Comparison of ENCODE assay signal across 8 cellular contexts in genomic region chr1:155946633-155947219, GRCh38. TPM values are rescaled to one million over a fixed set of nuclear protein-coding genes. Genes with fewer than 3 reads are reported as not detected.
DNase-seq lines count a peak whose midpoint lies in the region; ATAC-seq and TF ChIP-seq lines count a peak whose summit lies in the region.

No MANE protein-coding gene starts in this region.

- peaks cover 50% of the 10 kb centered on the region for H3F3A ChIP-seq in SK-N-SH (replicated peaks; ENCODE audit: insufficient read depth)

- no peaks in the 10 kb centered on the region for H3K27me3 Mint-ChIP-seq in activated T-cell treated with anti-CD3 and anti-CD28 coated beads, Interleukin-2, amount 50 U/mL, for 72 hours (ENCODE audit: low read depth)

- no peak overlapping the region for H3K4me2 ChIP-seq in SK-N-SH

- DNase-seq in activated T-cell treated with anti-CD3 and anti-CD28 coated beads, Interleukin-2, amount 50 U/mL, for 72 hours = no peak
- DNase-seq in activated T-cell treated with anti-CD3 and anti-CD28 coated beads for 4 hours (no peak), ascending aorta (ENCODE audit: low spot score in 2 of 2) (no peak), stomach (no peak), NCI-H748 treated with DMSO at 0.1 percent for 48 hours (lab: John Stamatoyannopoulos, UW) (no peak), COLO829 (ENCODE audit: low spot score) (no peak), SK-N-SH (no peak)

- H3K9ac ChIP-seq in SK-N-SH = no peak overlapping the region

- CTCF ChIA-PET in SK-N-SH (lab: Yijun Ruan, JAX) = interaction anchor here (1.0 to 2.6 kb wide), 3 partner anchors 14 to 43 kb away, joined by 3 to 10 read pairs (median 4); no protein-coding TSS in a partner anchor

- H3K4me1 ChIP-seq in ascending aorta (peaks cover 1 to 4% of the 10 kb centered on the region in 2 donors), stomach (peaks cover 16 to 58% (median 42%) of the 10 kb centered on the region in 4 donors), SK-N-SH (ENCODE audit: control insufficient read depth in 1 of 2, insufficient read depth in 2 of 2, low read depth in 1 of 2, low read length in 1 of 2) (peaks cover 0 to under 1% of the 10 kb centered on the region in 2 experiments; a peak in 1 of 4 replicates)

- 70 to 81% (median 76%) methylated on average over 8 of the region's 8 CpGs for WGBS in stomach, 5 donors
- WGBS in SK-N-SH (ENCODE audit: low lambda C conversion rate) = 95% methylated on average over 8 of the region's 8 CpGs

- TF ChIP-seq EP300 in stomach (IDR thresholded peaks at IDR 0.05) (no peak), SK-N-SH (IDR thresholded peaks at IDR 0.05; ENCODE audit: borderline replicate concordance in 1 of 2, low read depth in 1 of 2, low read length in 1 of 2) (no peak)

- H3K9me3 ChIP-seq in ascending aorta (no peaks in the 10 kb centered on the region), stomach (no peaks in the 10 kb centered on the region), SK-N-SH (no peaks in the 10 kb centered on the region)

- peaks cover 4 to 20% of the 10 kb centered on the region in 2 donors for H3K36me3 Mint-ChIP-seq in activated T-cell treated with anti-CD3 and anti-CD28 coated beads, Interleukin-2, amount 50 U/mL, for 72 hours (ENCODE audit: insufficient read depth in 2 of 2)

- no peaks in the 10 kb centered on the region for H4K20me1 ChIP-seq in SK-N-SH (ENCODE audit: insufficient read depth)

- peak; percentile 40 to 46 for ATAC-seq in activated T-cell treated with anti-CD3 and anti-CD28 coated beads, Interleukin-2, amount 50 U/mL, for 72 hours (replicated peaks in 1 of 2)
- ATAC-seq in HG03342 (IDR thresholded peaks at IDR 0.05; ENCODE audit: unreplicated experiment) = peak; percentile 6

- H3K4me1 Mint-ChIP-seq in activated T-cell treated with anti-CD3 and anti-CD28 coated beads, Interleukin-2, amount 50 U/mL, for 72 hours (ENCODE audit: low read depth) = peaks cover 57% of the 10 kb centered on the region

- no peak overlapping the region for H3K4me3 ChIP-seq in ascending aorta
- no peak overlapping the region for H3K4me3 ChIP-seq in stomach
- no peak overlapping the region for H3K4me3 ChIP-seq in SK-N-SH (ENCODE audit: low read depth in 2 of 2, low read length in 1 of 2)

- intact Hi-C loops in ascending aorta (cut with DNase I) = no loop called here
- intact Hi-C loops in stomach (cut with DNase I; ENCODE audit: low total_unique reads) = no loop called here

- H3K9me2 ChIP-seq in SK-N-SH = no peaks in the 10 kb centered on the region

- H3K9me3 Mint-ChIP-seq in activated T-cell treated with anti-CD3 and anti-CD28 coated beads, Interleukin-2, amount 50 U/mL, for 72 hours = no peaks in the 10 kb centered on the region

- TF ChIP-seq POLR2A in stomach (IDR thresholded peaks at IDR 0.05) = no peak

- H3K27me3 ChIP-seq in ascending aorta (no peaks in the 10 kb centered on the region), stomach (no peaks in the 10 kb centered on the region), SK-N-SH (ENCODE audit: insufficient read depth) (no peaks in the 10 kb centered on the region)

- peak overlapping the region; percentile 48 to 59 for H3K27ac ChIP-seq in ascending aorta
- H3K27ac ChIP-seq in stomach = peak overlapping the region in 3 of 5 donors; percentile 43 to 71 (median 65)
- H3K27ac ChIP-seq in SK-N-SH (ENCODE audit: low read depth in 2 of 2, low read length in 1 of 2) = no peak overlapping the region

- peak overlapping the region; percentile 79 to 84 for H3K4me3 Mint-ChIP-seq in activated T-cell treated with anti-CD3 and anti-CD28 coated beads, Interleukin-2, amount 50 U/mL, for 72 hours

- POLR2A ChIA-PET in SK-N-SH (lab: Yijun Ruan, JAX) = no interaction called here

- no peaks in the 10 kb centered on the region for H3K79me2 ChIP-seq in SK-N-SH (ENCODE audit: insufficient read depth)

- TF ChIP-seq CTCF in ascending aorta (IDR thresholded peaks at IDR 0.05) (no peak), stomach (IDR thresholded peaks at IDR 0.05) (no peak), SK-N-SH (IDR thresholded peaks at IDR 0.05) (no peak)

- H3K36me3 ChIP-seq in ascending aorta (peaks cover 52 to 57% of the 10 kb centered on the region in 2 donors), stomach (peaks cover 44 to 60% (median 56%) of the 10 kb centered on the region in 4 donors), SK-N-SH (replicated peaks in 1 of 2; ENCODE audit: control insufficient read depth in 1 of 2, insufficient read depth in 2 of 2, low read length in 1 of 2) (peaks cover 39 to 45% of the 10 kb centered on the region in 2 experiments)

- peak overlapping the region; percentile 96 for H3K27ac Mint-ChIP-seq in activated T-cell treated with anti-CD3 and anti-CD28 coated beads, Interleukin-2, amount 50 U/mL, for 72 hours

- H2AFZ ChIP-seq in SK-N-SH (ENCODE audit: low read depth) = no peak overlapping the region

- TF ChIP-seq RAD21 in SK-N-SH (IDR thresholded peaks at IDR 0.05; ENCODE audit: low read length) = no peak

TF ChIP-seq in SK-N-SH, 30 proteins besides CTCF, POLR2A, EP300 and RAD21:
- TF ChIP-seq YY1 (IDR thresholded peaks at IDR 0.05; ENCODE audit: low read depth) (no peak), JUND (IDR thresholded peaks at IDR 0.05) (no peak), USF2 (IDR thresholded peaks at IDR 0.05; ENCODE audit: borderline replicate concordance, low read depth, low read length) (no peak), GATA2 (CRISPR knock-in tag; IDR thresholded peaks at IDR 0.05) (no peak), NRF1 (IDR thresholded peaks at IDR 0.05; ENCODE audit: low read depth, low read length) (no peak), IRF3 (IDR thresholded peaks at IDR 0.05; ENCODE audit: low read depth, low read length) (no peak), EZH2phosphoT487 (IDR thresholded peaks at IDR 0.05; ENCODE audit: borderline replicate concordance, low read depth) (no peak), NFIC (IDR thresholded peaks at IDR 0.05; ENCODE audit: borderline replicate concordance) (no peak)

RNA-seq across cellular contexts. Expression of gene RXFP4, which starts 5.3 kb away (rescaled TPM):
- total RNA-seq in activated T-cell treated with anti-CD3 and anti-CD28 coated beads, Interleukin-2, amount 50 U/mL, for 72 hours = not detected
- total RNA-seq in ascending aorta (not detected), stomach (10 to 100 TPM in 1 of 5 donors, not detected in 4; 50.4 TPM)
- polyA plus RNA-seq in stomach (not detected), SK-N-SH (2012; rRNA removed) (not detected in 2 replicates)
- not detected in 2 replicates for polyA plus RNA-seq in SK-N-SH (2012; cell fraction: cytosol; rRNA removed)
- not detected in 2 replicates for polyA plus RNA-seq in SK-N-SH (2012; cell fraction: nucleus; rRNA removed)

RNA-seq across cellular contexts. Expression of gene KHDC4, which starts 12.5 kb away (rescaled TPM):
- 10 to 100 TPM; 93.3 to 98.7 TPM for total RNA-seq in activated T-cell treated with anti-CD3 and anti-CD28 coated beads, Interleukin-2, amount 50 U/mL, for 72 hours
- total RNA-seq in ascending aorta (101 TPM), stomach (100 to 1,000 TPM in 2 of 5 donors, 10 to 100 TPM in 3; 49.2 to 126 (median 78.4) TPM)
- polyA plus RNA-seq in stomach (10 to 100 TPM in 1 of 3 donors, 1 to 10 TPM in 2; 4.9 to 26.1 (median 9.3) TPM), SK-N-SH (2012; rRNA removed) (43.1 and 94.4 TPM in 2 replicates)
- polyA plus RNA-seq in SK-N-SH (2012; cell fraction: cytosol; rRNA removed) = 24.6 and 27.2 TPM in 2 replicates
- 176 and 362 TPM in 2 replicates for polyA plus RNA-seq in SK-N-SH (2012; cell fraction: nucleus; rRNA removed)

RNA-seq across cellular contexts. Expression of gene ARHGEF2, which starts 31.6 kb away (rescaled TPM):
- 100 to 1,000 TPM; 152 to 163 TPM for total RNA-seq in activated T-cell treated with anti-CD3 and anti-CD28 coated beads, Interleukin-2, amount 50 U/mL, for 72 hours
- total RNA-seq in ascending aorta (169 TPM), stomach (100 to 1,000 TPM in 3 of 5 donors, 10 to 100 TPM in 2; 34.8 to 376 (median 180) TPM)
- polyA plus RNA-seq in stomach (10 to 100 TPM; 20.4 to 27.6 (median 24.7) TPM), SK-N-SH (2012; rRNA removed) (32.4 and 50.8 TPM in 2 replicates)
- polyA plus RNA-seq in SK-N-SH (2012; cell fraction: cytosol; rRNA removed) = 36.5 and 37.6 TPM in 2 replicates
- 165 and 188 TPM in 2 replicates for polyA plus RNA-seq in SK-N-SH (2012; cell fraction: nucleus; rRNA removed)

RNA-seq across cellular contexts. Expression of gene RIT1, which starts 35.6 kb away (rescaled TPM):
- 10 to 100 TPM; 31.7 to 33.8 TPM for total RNA-seq in activated T-cell treated with anti-CD3 and anti-CD28 coated beads, Interleukin-2, amount 50 U/mL, for 72 hours
- 17.1 TPM for total RNA-seq in ascending aorta
- 100 to 1,000 TPM in 1 of 5 donors, 10 to 100 TPM in 3, not detected in 1; 23.9 to 108 (median 48.2) TPM for total RNA-seq in stomach
- polyA plus RNA-seq in stomach = 10 to 100 TPM; 13.1 to 14.1 (median 13.8) TPM
- 28.8 and 35.3 TPM in 2 replicates for polyA plus RNA-seq in SK-N-SH (2012; rRNA removed)
- 35.5 and 36.8 TPM in 2 replicates for polyA plus RNA-seq in SK-N-SH (2012; cell fraction: cytosol; rRNA removed)
- polyA plus RNA-seq in SK-N-SH (2012; cell fraction: nucleus; rRNA removed) = 18.0 and 29.0 TPM in 2 replicates

Comparison
In these comparisons a context has a peak if more than half of its experiments do, and no peak if none do; other contexts are left out.
1. H3K27ac ChIP-seq: peak in ascending aorta (2 of 2) and stomach (3 of 5); none in SK-N-SH (0 of 2).